28 cellular contexts compared by ENCODE assay signal in the genomic region with DNA sequence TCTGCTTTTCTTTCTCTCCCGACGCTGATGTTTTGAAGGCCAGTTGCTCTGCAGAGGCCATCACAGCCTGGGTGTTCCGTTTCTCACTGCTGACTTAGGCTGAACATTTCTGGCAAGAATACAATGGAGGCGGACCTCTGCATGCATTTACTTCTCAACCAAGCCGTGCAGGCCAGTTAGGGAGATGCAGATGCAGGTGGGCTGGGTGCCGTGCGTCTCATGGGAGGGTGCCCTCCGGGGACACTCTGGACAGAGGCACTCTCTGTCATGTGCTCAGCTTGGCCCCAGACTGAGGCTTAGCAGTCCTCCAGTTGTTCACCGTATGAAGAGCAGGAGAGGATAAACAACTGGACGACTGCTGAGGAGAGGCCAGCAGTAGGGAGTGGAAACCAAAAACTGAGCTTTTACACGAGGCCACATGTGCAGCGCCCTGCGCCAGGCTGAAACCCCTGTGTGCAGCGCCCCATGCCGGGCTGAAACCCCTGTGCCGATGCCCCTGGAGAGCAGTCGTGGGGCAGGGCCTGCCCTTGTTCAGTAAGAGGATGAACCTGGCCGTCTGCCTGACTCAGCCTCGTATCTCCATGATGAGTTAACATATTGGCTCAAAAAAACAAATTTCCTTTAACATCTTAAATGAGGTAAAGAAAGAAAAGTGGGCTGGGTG. TPM values are rescaled to one million over a fixed set of nuclear protein-coding genes. Genes with fewer than 3 reads are reported as not detected.
DNase-seq lines count a peak whose midpoint lies in the region; ATAC-seq and TF ChIP-seq lines count a peak whose summit lies in the region.
"Had no signal": no experiment of that assay in that cellular context is flagged by ENCODE, and none has a peak within 500 bp of the region (broad histone marks: within the 10 kb centered on the region; RNA-seq: fewer than 3 reads in every experiment).

No MANE protein-coding gene starts in this region.

- H3K9me3 Mint-ChIP-seq in activated T-cell treated with anti-CD3 and anti-CD28 coated beads, Interleukin-2, amount 50 U/mL, for 24 hours = no peaks in the 10 kb centered on the region
- H3K9me3 Mint-ChIP-seq in neural progenitor cell = no peaks in the 10 kb centered on the region
- H3K9me3 Mint-ChIP-seq: CD4-positive, alpha-beta memory T cell had no signal

- H3K4me1 Mint-ChIP-seq in activated T-cell treated with anti-CD3 and anti-CD28 coated beads, Interleukin-2, amount 50 U/mL, for 24 hours (ENCODE audit: low read depth) = peaks cover 2% of the 10 kb centered on the region
- H3K4me1 Mint-ChIP-seq in neural progenitor cell = peaks cover 15% of the 10 kb centered on the region
- H3K4me1 Mint-ChIP-seq: CD4-positive, alpha-beta memory T cell had no signal

- peaks cover 11% of the 10 kb centered on the region for H4K20me1 ChIP-seq in neural progenitor cell (ENCODE audit: low read depth)

- no peak overlapping the region for H3K4me3 ChIP-seq in choroid plexus epithelial cell (ENCODE audit: low read depth, low read length)
- no peak overlapping the region for H3K4me3 ChIP-seq in neural progenitor cell
- no peak overlapping the region for H3K4me3 ChIP-seq in aorta (ENCODE audit: low read length in 2 of 2)
- no peak overlapping the region for H3K4me3 ChIP-seq in ovary
- H3K4me3 ChIP-seq: GM12878, K562, SJSA1 had no signal

- peaks cover 88% of the 10 kb centered on the region for H3K36me3 Mint-ChIP-seq in activated T-cell treated with anti-CD3 and anti-CD28 coated beads, Interleukin-2, amount 50 U/mL, for 24 hours (ENCODE audit: low read depth)
- H3K36me3 Mint-ChIP-seq in neural progenitor cell = peaks cover 12% of the 10 kb centered on the region

- intact Hi-C loops in aorta (cut with DNase I) (no loop called here), ovary (cut with DNase I) (no loop called here)

- WGBS in aorta, 2 donors = 85 to 89% methylated on average over 19 of the region's 19 CpGs
- WGBS in ovary, 3 donors = 67 to 82% (median 81%) methylated on average over 19 of the region's 19 CpGs

- no peak for TF ChIP-seq POLR2A in ovary (IDR thresholded peaks at IDR 0.05)

- H3K27me3 Mint-ChIP-seq in activated T-cell treated with anti-CD3 and anti-CD28 coated beads, Interleukin-2, amount 50 U/mL, for 24 hours = no peaks in the 10 kb centered on the region
- peaks cover 2% of the 10 kb centered on the region for H3K27me3 Mint-ChIP-seq in neural progenitor cell (ENCODE audit: insufficient read depth, low read depth)
- H3K27me3 Mint-ChIP-seq: CD4-positive, alpha-beta memory T cell had no signal

- no peaks in the 10 kb centered on the region for H3K27me3 ChIP-seq in neural progenitor cell
- no peaks in the 10 kb centered on the region for H3K27me3 ChIP-seq in aorta (ENCODE audit: control insufficient read depth in 1 of 2, insufficient read depth in 2 of 2, low read length in 1 of 2)
- H3K27me3 ChIP-seq in ovary = no peaks in the 10 kb centered on the region
- H3K27me3 ChIP-seq: BE2C, SJSA1 had no signal

- no peak for DNase-seq in activated T-cell treated with anti-CD3 and anti-CD28 coated beads, Interleukin-2, amount 50 U/mL, for 24 hours
- no peak for DNase-seq in activated T-cell treated with anti-CD3 and anti-CD28 coated beads for 4 hours
- DNase-seq in choroid plexus epithelial cell (ENCODE audit: low read depth) = peak; percentile 32
- DNase-seq in neural progenitor cell (ENCODE audit: low spot score) = no peak
- no peak for DNase-seq in aorta
- no peak for DNase-seq in G401 (ENCODE audit: low spot score)
- DNase-seq in ovary = no peak
- DNase-seq: 8988T; ACHN; BE2C; CD4-positive, alpha-beta memory T cell; COR-L47; DMS53; GDM1; GOT3; HCEC 1CT; MV-4-11; NCI-H1105 treated with DMSO at 0.1 percent for 48 hours; NCI-H146; NCI-H1930; NCI-H2107; NCI-H526 treated with DMSO at 0.1 percent for 48 hours; Right ventricle myocardium superior; RPMI8226 had no signal

- in situ Hi-C loops in G401 (cut with HindIII; ENCODE audit: low sequenced_read_pairs) = no loop called here

- H3K9me3 ChIP-seq in neural progenitor cell (ENCODE audit: low read depth) (no peaks in the 10 kb centered on the region), aorta (ENCODE audit: control insufficient read depth, low read length) (no peaks in the 10 kb centered on the region), ovary (no peaks in the 10 kb centered on the region)
- H3K9me3 ChIP-seq: BE2C, SJSA1 had no signal

- H3K27ac ChIP-seq in neural progenitor cell (no peak overlapping the region), aorta (ENCODE audit: low read depth in 1 of 2, low read length in 2 of 2) (no peak overlapping the region), ovary (no peak overlapping the region)
- H3K27ac ChIP-seq: SJSA1 had no signal

- no peak overlapping the region for H3K4me3 Mint-ChIP-seq in activated T-cell treated with anti-CD3 and anti-CD28 coated beads, Interleukin-2, amount 50 U/mL, for 24 hours
- H3K4me3 Mint-ChIP-seq in neural progenitor cell = no peak overlapping the region
- H3K4me3 Mint-ChIP-seq: CD4-positive, alpha-beta memory T cell had no signal

- H3K4me2 ChIP-seq in neural progenitor cell = no peak overlapping the region

- H3K9ac ChIP-seq in neural progenitor cell = no peak overlapping the region

- peaks cover 8% of the 10 kb centered on the region for H3K4me1 ChIP-seq in neural progenitor cell
- H3K4me1 ChIP-seq in aorta (ENCODE audit: control insufficient read depth in 1 of 2, insufficient read depth in 2 of 2, low read length in 2 of 2) = no peaks in the 10 kb centered on the region
- no peaks in the 10 kb centered on the region for H3K4me1 ChIP-seq in ovary (ENCODE audit: insufficient read depth)
- H3K4me1 ChIP-seq: BE2C, SJSA1 had no signal

- ATAC-seq in aorta (ENCODE audit: low FRiP score) (peak; percentile 22), HG02938 (IDR thresholded peaks at IDR 0.05; ENCODE audit: unreplicated experiment) (no peak)
- ATAC-seq: GM12878, K562 had no signal

- no peak overlapping the region for H2AFZ ChIP-seq in neural progenitor cell (replicated peaks)

- TF ChIP-seq EP300 in ovary (IDR thresholded peaks at IDR 0.05) = no peak

- peak overlapping the region; percentile 22 for H3K27ac Mint-ChIP-seq in activated T-cell treated with anti-CD3 and anti-CD28 coated beads, Interleukin-2, amount 50 U/mL, for 24 hours
- H3K27ac Mint-ChIP-seq in neural progenitor cell = peak overlapping the region; percentile 59

- TF ChIP-seq CTCF in choroid plexus epithelial cell (conservative IDR thresholded peaks at IDR 0.05; ENCODE audit: low read depth, low read length) (no peak), neural progenitor cell (IDR thresholded peaks at IDR 0.05) (no peak), ovary (IDR thresholded peaks at IDR 0.05) (no peak)

- no peaks in the 10 kb centered on the region for H3K36me3 ChIP-seq in neural progenitor cell
- peaks cover 5 to 11% of the 10 kb centered on the region in 2 donors for H3K36me3 ChIP-seq in aorta (ENCODE audit: control insufficient read depth in 1 of 2, insufficient read depth in 2 of 2, low read length in 1 of 2)
- H3K36me3 ChIP-seq in ovary = no peaks in the 10 kb centered on the region

- no peaks in the 10 kb centered on the region for H3K79me2 ChIP-seq in neural progenitor cell (ENCODE audit: low read depth)

- H3F3A ChIP-seq in neural progenitor cell (ENCODE audit: low read depth) = peaks cover 13% of the 10 kb centered on the region

RNA-seq across cellular contexts. Expression of a gene that starts 32.3 kb away (rescaled TPM):
- total RNA-seq in neural progenitor cell (ENCODE audit: low replicate concordance) (8.5 and 15.5 TPM in 2 replicates), aorta (10 to 100 TPM; 14.3 to 14.9 TPM), ovary (10 to 100 TPM; 18.0 to 26.2 (median 21.8) TPM)
- polyA plus RNA-seq in aorta (10 to 100 TPM in 1 of 2 donors, 1 to 10 TPM in 1; 3.3 to 32.4 TPM), ovary (10 to 100 TPM in 1 of 2 donors, 1 to 10 TPM in 1; 10.0 to 21.9 TPM)
- 24.9 and 28.9 TPM in 2 replicates for total RNA-seq in G401 (2014; rRNA removed; shearing (Covaris generic))

RNA-seq across cellular contexts. Expression of a gene that starts 32.5 kb away (rescaled TPM):
- total RNA-seq in neural progenitor cell (ENCODE audit: low replicate concordance) (3.5 and 12.1 TPM in 2 replicates), aorta (10 to 100 TPM; 10.8 to 12.3 TPM), ovary (10 to 100 TPM in 6 of 7 donors, 1 to 10 TPM in 1; 8.6 to 23.4 (median 18.5) TPM)
- polyA plus RNA-seq in aorta (10 to 100 TPM in 1 of 2 donors, 1 to 10 TPM in 1; 7.5 to 50.3 TPM), ovary (10 to 100 TPM in 1 of 2 donors, 1 to 10 TPM in 1; 1.2 to 24.6 TPM)
- total RNA-seq in G401 (2014; rRNA removed; shearing (Covaris generic)) = 40.0 and 44.1 TPM in 2 replicates
